In genomic region chrX:65712005-65712861, GRCh38 we compare ENCODE assay signal across 21 cellular contexts. TPM values are rescaled to one million over a fixed set of nuclear protein-coding genes. Genes with fewer than 3 reads are reported as not detected.
DNase-seq lines count a peak whose midpoint lies in the region; ATAC-seq, FAIRE-seq and TF ChIP-seq lines count a peak whose summit lies in the region.
"Had no signal": no experiment of that assay in that cellular context is flagged by ENCODE, and none has a peak within 500 bp of the region (broad histone marks: within the 10 kb centered on the region; RNA-seq: fewer than 3 reads in every experiment).

No MANE protein-coding gene starts in this region.

- H3K4me1 ChIP-seq in endothelial cell of umbilical vein (ENCODE audit: control insufficient read depth, extremely low read depth, insufficient read depth, low read length) (peaks cover 27% of the 10 kb centered on the region), smooth muscle cell (ENCODE audit: low read depth) (no peaks in the 10 kb centered on the region)
- H3K4me1 ChIP-seq: adrenal gland had no signal

- H3K9me1 ChIP-seq in endothelial cell of umbilical vein (replicated peaks; ENCODE audit: control insufficient read depth, extremely low read depth, insufficient read depth, low read length), result no peaks in the 10 kb centered on the region

- 58% methylated on average over 6 of the region's 6 CpGs for WGBS in smooth muscle cell (ENCODE audit: low lambda C conversion rate)

- H3K79me2 ChIP-seq in endothelial cell of umbilical vein (ENCODE audit: control insufficient read depth, insufficient read depth, low read length) (peaks cover 96% of the 10 kb centered on the region), smooth muscle cell (ENCODE audit: low read depth) (peaks cover 96% of the 10 kb centered on the region)

- TF ChIP-seq POLR2A in endothelial cell of umbilical vein (IDR thresholded peaks at IDR 0.05; ENCODE audit: low read depth, low read length), result no peak

- H3K9ac ChIP-seq in endothelial cell of umbilical vein (replicated peaks; ENCODE audit: extremely low read depth, insufficient read depth, low read length) (no peak overlapping the region), smooth muscle cell (ENCODE audit: low read depth) (no peak overlapping the region)

- CTCF ChIA-PET in activated CD8-positive, alpha-beta T cell treated with anti-CD3 and anti-CD28 coated beads for 36 hours (lab: Charles Lee), result interaction anchor here (1.0 kb wide), 1 partner anchor 9 kb away, joined by 4 read pairs; no protein-coding TSS in a partner anchor
- CTCF ChIA-PET in endothelial cell of umbilical vein (lab: Charles Lee), result interaction anchor here (1.3 kb wide), 1 partner anchor 8 kb away, joined by 3 read pairs; no protein-coding TSS in a partner anchor

- FAIRE-seq in endothelial cell of umbilical vein (lab: Jason Lieb, UNC), result peak; percentile 67
- FAIRE-seq: HTR-8/SVneo had no signal

- no peaks in the 10 kb centered on the region for H3K27me3 Mint-ChIP-seq in activated CD8-positive, alpha-beta T cell treated with anti-CD3 and anti-CD28 coated beads for 36 hours
- H3K27me3 Mint-ChIP-seq: stimulated activated memory B cell treated with anti-CD40 and anti-IgM and Interleukin-4, amounts not matched to agents 10 μg/mL and 1 μg/mL and 100 μg/mL, for 72 hours had no signal

- ATAC-seq in Right ventricle myocardium inferior, result peak; percentile 26
- ATAC-seq in Right ventricle myocardium superior (ENCODE audit: poor library complexity), result no peak
- no peak for ATAC-seq in activated CD8-positive, alpha-beta T cell treated with anti-CD3 and anti-CD28 coated beads for 36 hours
- no peak for ATAC-seq in HG02571 (IDR thresholded peaks at IDR 0.05; ENCODE audit: unreplicated experiment)
- ATAC-seq: mucosa of descending colon; stimulated activated memory B cell treated with anti-CD40 and anti-IgM and Interleukin-4, amounts not matched to agents 10 μg/mL and 1 μg/mL and 100 μg/mL, for 72 hours had no signal

- no peak overlapping the region for H2AFZ ChIP-seq in endothelial cell of umbilical vein (ENCODE audit: low read depth, low read length)
- H2AFZ ChIP-seq in smooth muscle cell (ENCODE audit: low read depth), result no peak overlapping the region

- no peak overlapping the region for H3K4me3 Mint-ChIP-seq in activated CD8-positive, alpha-beta T cell treated with anti-CD3 and anti-CD28 coated beads for 36 hours
- H3K4me3 Mint-ChIP-seq: stimulated activated memory B cell treated with anti-CD40 and anti-IgM and Interleukin-4, amounts not matched to agents 10 μg/mL and 1 μg/mL and 100 μg/mL, for 72 hours had no signal

- H3F3A ChIP-seq in smooth muscle cell (ENCODE audit: low read depth), result peaks cover 5% of the 10 kb centered on the region

- H3K4me2 ChIP-seq in endothelial cell of umbilical vein (ENCODE audit: insufficient read depth, low read length) (no peak overlapping the region), smooth muscle cell (no peak overlapping the region)

- H3K9me3 ChIP-seq in endothelial cell of umbilical vein (replicated peaks; ENCODE audit: control insufficient read depth, insufficient read depth, low read length) (no peaks in the 10 kb centered on the region), smooth muscle cell (replicated peaks; ENCODE audit: low read depth) (no peaks in the 10 kb centered on the region)
- H3K9me3 ChIP-seq: adrenal gland, mucosa of descending colon had no signal

- dilution Hi-C loops in endothelial cell of umbilical vein (cut with MboI; ENCODE audit: extremely low pct_ligation_motif_present, low sequenced_read_pairs), result no loop called here

- peaks cover 61% of the 10 kb centered on the region for H3K4me1 Mint-ChIP-seq in activated CD8-positive, alpha-beta T cell treated with anti-CD3 and anti-CD28 coated beads for 36 hours (ENCODE audit: low read depth)

- no TSS peak for BruUV-seq in endothelial cell of umbilical vein (replicated peaks; lab: Mats Ljungman, UMichigan)

- H3K27me3 ChIP-seq in endothelial cell of umbilical vein (ENCODE audit: control insufficient read depth in 2 of 2, insufficient read depth in 2 of 2, low read length in 2 of 2) (no peaks in the 10 kb centered on the region), smooth muscle cell (ENCODE audit: low read depth) (no peaks in the 10 kb centered on the region)
- H3K27me3 ChIP-seq: adrenal gland had no signal

- no peak for TF ChIP-seq CTCF in activated CD8-positive, alpha-beta T cell treated with anti-CD3 and anti-CD28 coated beads for 36 hours (IDR thresholded peaks at IDR 0.05)
- no peak for TF ChIP-seq CTCF in endothelial cell of umbilical vein (IDR thresholded peaks at IDR 0.05; ENCODE audit: extremely low read depth in 1 of 2, insufficient read depth in 1 of 2, low read depth in 1 of 2, low read length in 2 of 2)
- TF ChIP-seq CTCF in smooth muscle cell (IDR thresholded peaks at IDR 0.05; ENCODE audit: borderline replicate concordance, insufficient read depth, poor library complexity, severe bottlenecking), result no peak

- no peak for DNase-seq in Right ventricle myocardium inferior (ENCODE audit: missing footprints)
- no peak for DNase-seq in Right ventricle myocardium superior
- DNase-seq in activated CD8-positive, alpha-beta T cell treated with anti-CD3 and anti-CD28 coated beads for 36 hours, result no peak
- peak; percentile 32 for DNase-seq in endothelial cell of umbilical vein (ENCODE audit: low read depth, low spot score)
- no peak for DNase-seq in smooth muscle cell (lab: John Stamatoyannopoulos, UW; ENCODE audit: unreplicated experiment)
- DNase-seq in SKM-1 treated with dmso at 0.1 percent for 144 hours (lab: John Stamatoyannopoulos, UW; ENCODE audit: unreplicated experiment), result no peak
- no peak for DNase-seq in GOT3 (lab: John Stamatoyannopoulos, UW)
- DNase-seq: activated T-cell treated with anti-CD3 and anti-CD28 coated beads, Interleukin-2, amount 50 U/mL, for 1 hour; adrenal gland; Calu3; effector CD8-positive, alpha-beta T cell; Kasumi-1; left cardiac atrium; mucosa of descending colon; NCI-H1092 treated with DMSO at 0.1 percent for 48 hours; NK-92 treated with Interleukin-12 subunit alpha and Interleukin-12 subunit beta, amount 100 ng/mL, for 24 hours; right cardiac atrium had no signal

- POLR2A ChIA-PET in activated CD8-positive, alpha-beta T cell treated with anti-CD3 and anti-CD28 coated beads for 36 hours (lab: Charles Lee), result no interaction called here
- POLR2A ChIA-PET in endothelial cell of umbilical vein (lab: Charles Lee), result interaction anchor here (0.7 kb wide), 1 partner anchor 21 kb away, joined by 5 read pairs; no protein-coding TSS in a partner anchor

- H3K36me3 Mint-ChIP-seq in activated CD8-positive, alpha-beta T cell treated with anti-CD3 and anti-CD28 coated beads for 36 hours (ENCODE audit: low read depth), result peaks cover 49% of the 10 kb centered on the region

- intact Hi-C loops in Right ventricle myocardium inferior (cut with DNase I) (no loop called here), Right ventricle myocardium superior (cut with DNase I) (no loop called here), endothelial cell of umbilical vein (cut with micrococcal nuclease) (loop anchor here (1.0 kb wide), 1 partner anchor 8 kb away; no protein-coding TSS in a partner anchor)
- intact Hi-C loops in activated CD8-positive, alpha-beta T cell treated with anti-CD3 and anti-CD28 coated beads for 36 hours (cut with micrococcal nuclease), result no loop called here

- H3K27ac ChIP-seq in endothelial cell of umbilical vein (ENCODE audit: insufficient read depth, low read depth, low read length) (no peak overlapping the region), smooth muscle cell (ENCODE audit: low read depth) (peak overlapping the region; percentile 40)
- H3K27ac ChIP-seq: adrenal gland, RWPE1 had no signal

- peak overlapping the region; percentile 66 for H3K27ac Mint-ChIP-seq in activated CD8-positive, alpha-beta T cell treated with anti-CD3 and anti-CD28 coated beads for 36 hours
- H3K27ac Mint-ChIP-seq: stimulated activated memory B cell treated with anti-CD40 and anti-IgM and Interleukin-4, amounts not matched to agents 10 μg/mL and 1 μg/mL and 100 μg/mL, for 72 hours had no signal

- H3K4me3 ChIP-seq in endothelial cell of umbilical vein (replicated peaks in 1 of 3; ENCODE audit: insufficient read depth in 1 of 3, low read depth in 1 of 3, low read length in 3 of 3) (no peak overlapping the region), smooth muscle cell (no peak overlapping the region)
- H3K4me3 ChIP-seq: adrenal gland, mucosa of descending colon had no signal

- H3K36me3 ChIP-seq in endothelial cell of umbilical vein (ENCODE audit: control insufficient read depth in 2 of 2, extremely low read depth in 1 of 2, insufficient read depth in 2 of 2, low read length in 2 of 2) (peaks cover under 1 to 2% of the 10 kb centered on the region in 2 experiments), smooth muscle cell (ENCODE audit: low read depth) (no peaks in the 10 kb centered on the region)
- H3K36me3 ChIP-seq: adrenal gland had no signal

- H3K9me3 Mint-ChIP-seq in activated CD8-positive, alpha-beta T cell treated with anti-CD3 and anti-CD28 coated beads for 36 hours, result peaks cover 1% of the 10 kb centered on the region
- H3K9me3 Mint-ChIP-seq: stimulated activated memory B cell treated with anti-CD40 and anti-IgM and Interleukin-4, amounts not matched to agents 10 μg/mL and 1 μg/mL and 100 μg/mL, for 72 hours had no signal

- H4K20me1 ChIP-seq in endothelial cell of umbilical vein (replicated peaks; ENCODE audit: control insufficient read depth, extremely low read depth, insufficient read depth, low read length) (peaks cover 4% of the 10 kb centered on the region), smooth muscle cell (ENCODE audit: low read depth) (peaks cover 91% of the 10 kb centered on the region)

TF ChIP-seq in endothelial cell of umbilical vein, 7 proteins besides CTCF, POLR2A, EP300 and RAD21 (continues in another document):
- TF ChIP-seq GATA2 (IDR thresholded peaks at IDR 0.05; ENCODE audit: insufficient read depth, insufficient read length, low read depth, low read length) (no peak), MAX (IDR thresholded peaks at IDR 0.05; ENCODE audit: insufficient read depth, insufficient read length) (no peak)

RNA-seq across cellular contexts. Expression of gene MSN, which starts 44.8 kb away (rescaled TPM):
- total RNA-seq in Right ventricle myocardium inferior, result 131 TPM
- total RNA-seq in Right ventricle myocardium superior, result 97.6 TPM
- total RNA-seq in activated CD8-positive, alpha-beta T cell treated with anti-CD3 and anti-CD28 coated beads for 36 hours, result 100 to 1,000 TPM; 426 to 435 TPM
- total RNA-seq in endothelial cell of umbilical vein, result 635 and 658 TPM in 2 replicates
- 511 and 528 TPM in 2 replicates for polyA plus RNA-seq in endothelial cell of umbilical vein
- 475 and 549 TPM in 2 replicates for polyA plus RNA-seq in endothelial cell of umbilical vein (2011; cell fraction: cytosol; rRNA removed)
- polyA plus RNA-seq in endothelial cell of umbilical vein (2011; cell fraction: nucleus; rRNA removed), result 738 and 769 TPM in 2 replicates
- 862 and 934 TPM in 2 replicates for polyA plus RNA-seq in endothelial cell of umbilical vein (2012)
- polyA minus RNA-seq in endothelial cell of umbilical vein, result 709 and 797 TPM in 2 replicates
- 123 TPM for polyA minus RNA-seq in endothelial cell of umbilical vein (2011; cell fraction: cytosol; rRNA and poly(A)+ RNA removed)
- polyA minus RNA-seq in endothelial cell of umbilical vein (2011; cell fraction: nucleus; rRNA and poly(A)+ RNA removed), result 296 and 346 TPM in 2 replicates
- 355 and 379 TPM in 2 replicates for total RNA-seq in smooth muscle cell
- 292 and 416 TPM in 2 replicates for polyA plus RNA-seq in smooth muscle cell
